1 cellular context compared by ENCODE assay signal in genomic region chr7:158829342-158830210, GRCh38.
TF ChIP-seq lines count a peak whose summit lies in the region.

A gene with protein sequence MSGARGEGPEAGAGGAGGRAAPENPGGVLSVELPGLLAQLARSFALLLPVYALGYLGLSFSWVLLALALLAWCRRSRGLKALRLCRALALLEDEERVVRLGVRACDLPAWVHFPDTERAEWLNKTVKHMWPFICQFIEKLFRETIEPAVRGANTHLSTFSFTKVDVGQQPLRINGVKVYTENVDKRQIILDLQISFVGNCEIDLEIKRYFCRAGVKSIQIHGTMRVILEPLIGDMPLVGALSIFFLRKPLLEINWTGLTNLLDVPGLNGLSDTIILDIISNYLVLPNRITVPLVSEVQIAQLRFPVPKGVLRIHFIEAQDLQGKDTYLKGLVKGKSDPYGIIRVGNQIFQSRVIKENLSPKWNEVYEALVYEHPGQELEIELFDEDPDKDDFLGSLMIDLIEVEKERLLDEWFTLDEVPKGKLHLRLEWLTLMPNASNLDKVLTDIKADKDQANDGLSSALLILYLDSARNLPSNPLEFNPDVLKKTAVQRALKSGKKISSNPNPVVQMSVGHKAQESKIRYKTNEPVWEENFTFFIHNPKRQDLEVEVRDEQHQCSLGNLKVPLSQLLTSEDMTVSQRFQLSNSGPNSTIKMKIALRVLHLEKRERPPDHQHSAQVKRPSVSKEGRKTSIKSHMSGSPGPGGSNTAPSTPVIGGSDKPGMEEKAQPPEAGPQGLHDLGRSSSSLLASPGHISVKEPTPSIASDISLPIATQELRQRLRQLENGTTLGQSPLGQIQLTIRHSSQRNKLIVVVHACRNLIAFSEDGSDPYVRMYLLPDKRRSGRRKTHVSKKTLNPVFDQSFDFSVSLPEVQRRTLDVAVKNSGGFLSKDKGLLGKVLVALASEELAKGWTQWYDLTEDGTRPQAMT (minus strand): TSS chr7:158829509. CDS start chr7:158829418, 91 bp downstream.

TF ChIP-seq in K562, 482 proteins besides CTCF, POLR2A, EP300 and RAD21 (continued from another document and continues in another):
- TF ChIP-seq MGA (IDR thresholded peaks at IDR 0.05) (peak; percentile 97), ZBTB17 (CRISPR knock-in tag; IDR thresholded peaks at IDR 0.05) (peak; percentile 94), KLF16 (IDR thresholded peaks at IDR 0.05) (peak; percentile 52; the same call in 1 of the 2 replicates), MLX (CRISPR knock-in tag; conservative IDR thresholded peaks at IDR 0.05) (peak; percentile 56 to 90; a peak in 1 of 4 replicates), PHF8 (IDR thresholded peaks at IDR 0.05; ENCODE audit: borderline replicate concordance, low read length) (peak; percentile 97), POLR3A (IDR thresholded peaks at IDR 0.05; ENCODE audit: borderline replicate concordance, extremely low read depth, insufficient read depth, insufficient read length) (no peak), ZBTB49 (CRISPR knock-in tag; IDR thresholded peaks at IDR 0.05; ENCODE audit: borderline replicate concordance) (no peak), ESRRA (IDR thresholded peaks at IDR 0.05; ENCODE audit: borderline replicate concordance, low read depth) (peak; percentile 98), ZNF79 (CRISPR knock-in tag; IDR thresholded peaks at IDR 0.05; ENCODE audit: low read depth) (no peak), MECOM (CRISPR knock-in tag; IDR thresholded peaks at IDR 0.05) (no peak), KAT2B (IDR thresholded peaks at IDR 0.05; ENCODE audit: low read depth, low read length) (peak; percentile 26), THRAP3 (IDR thresholded peaks at IDR 0.05; ENCODE audit: borderline replicate concordance) (no peak), BMI1 (IDR thresholded peaks at IDR 0.05; ENCODE audit: low read length) (no peak), MBD1 (CRISPR knock-in tag; IDR thresholded peaks at IDR 0.05) (no peak), NFE2 (IDR thresholded peaks at IDR 0.05; ENCODE audit: low read depth) (no peak), ZNF717 (CRISPR knock-in tag; IDR thresholded peaks at IDR 0.05) (no peak), ARNT (IDR thresholded peaks at IDR 0.05) (no peak), ZNF449 (CRISPR knock-in tag; IDR thresholded peaks at IDR 0.05) (0 out of 2 replicates have a peak, but pooled peaks have one; percentile 55), ZBTB5 (IDR thresholded peaks at IDR 0.05) (no peak), KAT7 (CRISPR knock-in tag; IDR thresholded peaks at IDR 0.05; ENCODE audit: borderline replicate concordance) (peak; percentile 92; the same call in 1 of the 2 replicates)
- TF ChIP-seq, protein P1, sequence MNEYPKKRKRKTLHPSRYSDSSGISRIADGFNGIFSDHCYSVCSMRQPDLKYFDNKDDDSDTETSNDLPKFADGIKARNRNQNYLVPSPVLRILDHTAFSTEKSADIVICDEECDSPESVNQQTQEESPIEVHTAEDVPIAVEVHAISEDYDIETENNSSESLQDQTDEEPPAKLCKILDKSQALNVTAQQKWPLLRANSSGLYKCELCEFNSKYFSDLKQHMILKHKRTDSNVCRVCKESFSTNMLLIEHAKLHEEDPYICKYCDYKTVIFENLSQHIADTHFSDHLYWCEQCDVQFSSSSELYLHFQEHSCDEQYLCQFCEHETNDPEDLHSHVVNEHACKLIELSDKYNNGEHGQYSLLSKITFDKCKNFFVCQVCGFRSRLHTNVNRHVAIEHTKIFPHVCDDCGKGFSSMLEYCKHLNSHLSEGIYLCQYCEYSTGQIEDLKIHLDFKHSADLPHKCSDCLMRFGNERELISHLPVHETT (CRISPR knock-in tag; conservative IDR thresholded peaks at IDR 0.05 in 1 of 2, IDR thresholded peaks at IDR 0.05 in 1 of 2) = peak in 1 of 2 experiments; percentile 97; a peak in 2 of 4 replicates
